Comparison of ENCODE assay signal across 19 cellular contexts in the genomic region with DNA sequence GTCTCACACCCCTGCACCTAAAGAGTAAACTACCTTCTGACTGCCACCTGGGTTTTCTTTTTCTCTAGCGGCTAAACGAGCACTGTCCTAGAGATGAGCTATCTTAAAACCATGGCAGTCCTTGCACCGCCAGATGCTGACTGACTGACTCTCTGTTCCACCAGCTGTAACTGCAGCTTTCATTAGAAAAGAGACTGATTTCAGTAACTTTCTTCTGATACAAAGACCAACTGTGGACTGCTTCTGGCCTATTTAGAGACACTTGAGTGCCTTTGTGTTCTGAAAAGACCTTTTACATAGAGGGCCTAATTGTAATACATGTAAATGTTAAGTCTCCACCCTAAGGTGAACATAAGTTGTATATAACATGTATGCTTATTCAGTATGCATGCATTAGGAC.
DNase-seq lines count a peak whose midpoint lies in the region; ATAC-seq and TF ChIP-seq lines count a peak whose summit lies in the region.
"Had no signal": no experiment of that assay in that cellular context is flagged by ENCODE, and none has a peak within 500 bp of the region (broad histone marks: within the 10 kb centered on the region; RNA-seq: fewer than 3 reads in every experiment).

No MANE protein-coding gene starts in this region.

- H3K4me3 ChIP-seq in left ventricle myocardium inferior (no peak overlapping the region), heart right ventricle (no peak overlapping the region)
- H3K4me3 ChIP-seq: K562 had no signal

- H3K27me3 Mint-ChIP-seq in chondrocyte (ENCODE audit: low read depth) (no peaks in the 10 kb centered on the region), type B pancreatic cell (no peaks in the 10 kb centered on the region)
- H3K27me3 Mint-ChIP-seq in stimulated activated naive B cell treated with anti-CD40 and anti-IgM and Interleukin-4, amounts not matched to agents 10 μg/mL and 1 μg/mL and 100 μg/mL, for 72 hours: no peaks in the 10 kb centered on the region
- H3K27me3 Mint-ChIP-seq: CD4-positive, alpha-beta T cell had no signal

- TF ChIP-seq CTCF in left ventricle myocardium inferior (IDR thresholded peaks at IDR 0.05; ENCODE audit: borderline replicate concordance) (no peak), heart right ventricle (IDR thresholded peaks at IDR 0.05) (no peak), chondrocyte (IDR thresholded peaks at IDR 0.05) (no peak), type B pancreatic cell (conservative IDR thresholded peaks at IDR 0.05) (no peak)

- H3K4me1 ChIP-seq in left ventricle myocardium inferior: peaks cover 34% of the 10 kb centered on the region
- H3K4me1 ChIP-seq in heart right ventricle: peaks cover 3 to 69% (median 21%) of the 10 kb centered on the region in 9 donors

- ATAC-seq in heart right ventricle: no peak
- no peak for ATAC-seq in stimulated activated naive B cell treated with anti-CD40 and anti-IgM and Interleukin-4, amounts not matched to agents 10 μg/mL and 1 μg/mL and 100 μg/mL, for 72 hours (replicated peaks)
- no peak for ATAC-seq in HG03469 (IDR thresholded peaks at IDR 0.05; ENCODE audit: unreplicated experiment)
- ATAC-seq: K562 had no signal

- no peak overlapping the region for H3K4me3 Mint-ChIP-seq in chondrocyte (ENCODE audit: unreplicated experiment)
- no peak overlapping the region for H3K4me3 Mint-ChIP-seq in type B pancreatic cell
- H3K4me3 Mint-ChIP-seq in stimulated activated naive B cell treated with anti-CD40 and anti-IgM and Interleukin-4, amounts not matched to agents 10 μg/mL and 1 μg/mL and 100 μg/mL, for 72 hours: no peak overlapping the region
- H3K4me3 Mint-ChIP-seq: CD4-positive, alpha-beta T cell; H9 had no signal

- H3K36me3 Mint-ChIP-seq in chondrocyte (ENCODE audit: low read depth) (peaks cover 2% of the 10 kb centered on the region), type B pancreatic cell (peaks cover 3% of the 10 kb centered on the region)
- H3K36me3 Mint-ChIP-seq in stimulated activated naive B cell treated with anti-CD40 and anti-IgM and Interleukin-4, amounts not matched to agents 10 μg/mL and 1 μg/mL and 100 μg/mL, for 72 hours: peaks cover 3% of the 10 kb centered on the region in 2 donors

- no peaks in the 10 kb centered on the region for H3K36me3 ChIP-seq in left ventricle myocardium inferior
- peaks cover 0 to 9% (median 0%) of the 10 kb centered on the region in 9 donors for H3K36me3 ChIP-seq in heart right ventricle

- H3K27ac Mint-ChIP-seq in chondrocyte (ENCODE audit: unreplicated experiment) (peak overlapping the region; percentile 17), type B pancreatic cell (peak overlapping the region; percentile 82)
- no peak overlapping the region for H3K27ac Mint-ChIP-seq in stimulated activated naive B cell treated with anti-CD40 and anti-IgM and Interleukin-4, amounts not matched to agents 10 μg/mL and 1 μg/mL and 100 μg/mL, for 72 hours
- H3K27ac Mint-ChIP-seq: CD4-positive, alpha-beta T cell had no signal

- intact Hi-C loops in left ventricle myocardium inferior (cut with micrococcal nuclease): no loop called here
- intact Hi-C loops in heart right ventricle (cut with DNase I): no loop called here
- intact Hi-C loops in posterior vena cava (cut with DNase I): no loop called here

- H3K4me1 Mint-ChIP-seq in chondrocyte (ENCODE audit: low read depth) (peaks cover 67% of the 10 kb centered on the region), type B pancreatic cell (ENCODE audit: unreplicated experiment) (peaks cover 25% of the 10 kb centered on the region)
- peaks cover 8 to 14% of the 10 kb centered on the region in 2 donors for H3K4me1 Mint-ChIP-seq in stimulated activated naive B cell treated with anti-CD40 and anti-IgM and Interleukin-4, amounts not matched to agents 10 μg/mL and 1 μg/mL and 100 μg/mL, for 72 hours

- H3K27ac ChIP-seq in left ventricle myocardium inferior (replicated peaks) (peak overlapping the region; percentile 5), heart right ventricle (peak overlapping the region in 3 of 10 donors; percentile 6 to 31 (median 8))

- DNase-seq in left ventricle myocardium inferior: no peak
- no peak for DNase-seq in heart right ventricle
- no peak for DNase-seq in chondrocyte (ENCODE audit: low spot score)
- DNase-seq in midbrain (lab: John Stamatoyannopoulos, UW): peak; percentile 9
- DNase-seq in type B pancreatic cell (ENCODE audit: extremely low spot score, unreplicated experiment): no peak
- no peak for DNase-seq in posterior vena cava (ENCODE audit: low spot score)
- no peak for DNase-seq in stimulated activated naive B cell treated with anti-CD40 and anti-IgM and Interleukin-4, amounts not matched to agents 10 μg/mL and 1 μg/mL and 100 μg/mL, for 72 hours
- DNase-seq: CD4-positive, alpha-beta T cell; DMS79; H9; NCI-H1436; NCI-H2029; NCI-H2171 treated with DMSO at 0.1 percent for 48 hours; NCI-H446 treated with DMSO at 0.1 percent for 48 hours; NCI-H748 treated with DMSO at 0.1 percent for 48 hours; SHP77; SK-N-SH had no signal

- 96 to 98% methylated on average over 3 of the region's 3 CpGs for WGBS in heart right ventricle, 2 donors

- H3K9me3 Mint-ChIP-seq in chondrocyte (ENCODE audit: low read depth) (peaks cover 2% of the 10 kb centered on the region), type B pancreatic cell (no peaks in the 10 kb centered on the region)
- H3K9me3 Mint-ChIP-seq in stimulated activated naive B cell treated with anti-CD40 and anti-IgM and Interleukin-4, amounts not matched to agents 10 μg/mL and 1 μg/mL and 100 μg/mL, for 72 hours: peaks cover 0 to 2% of the 10 kb centered on the region in 2 donors
- H3K9me3 Mint-ChIP-seq: CD4-positive, alpha-beta T cell; H9 had no signal

- no peaks in the 10 kb centered on the region for H3K9me3 ChIP-seq in left ventricle myocardium inferior (replicated peaks)
- H3K9me3 ChIP-seq in heart right ventricle: no peaks in the 10 kb centered on the region
- H3K9me3 ChIP-seq: SK-N-SH had no signal

- H3K27me3 ChIP-seq in left ventricle myocardium inferior (ENCODE audit: low read depth): no peaks in the 10 kb centered on the region
- H3K27me3 ChIP-seq in heart right ventricle: no peaks in the 10 kb centered on the region
